Comparison of ENCODE assay signal across 12 cellular contexts in genomic region chr13:67515895-67516294, GRCh38.
DNase-seq lines count a peak whose midpoint lies in the region; ATAC-seq and TF ChIP-seq lines count a peak whose summit lies in the region.
"Had no signal": no experiment of that assay in that cellular context is flagged by ENCODE, and none has a peak within 500 bp of the region (broad histone marks: within the 10 kb centered on the region; RNA-seq: fewer than 3 reads in every experiment).

No MANE protein-coding gene starts in this region.

- DNase-seq in NCI-H2196 (lab: John Stamatoyannopoulos, UW; ENCODE audit: unreplicated experiment) (peak; percentile 1), NCI-H2196 treated with DMSO at 0.1 percent for 48 hours (lab: John Stamatoyannopoulos, UW; ENCODE audit: unreplicated experiment) (no peak), smooth muscle cell of the brain vasculature (ENCODE audit: low read depth, low spot score) (peak; percentile 51), ascending aorta (ENCODE audit: low spot score in 2 of 2) (no peak), GM23338 (ENCODE audit: low spot score) (no peak)
- DNase-seq: ACHN; activated CD4-positive, alpha-beta T cell treated with anti-CD3 and anti-CD28 coated beads, Interleukin-2, amount 10 ng/mL, durations not matched to agents 24 days and 14 days; stimulated activated CD4-positive, alpha-beta T cell treated with anti-CD3 and anti-CD28 coated beads, Interleukin-2, amount 100 ng/mL, for 48 hours had no signal

- H3K4me1 ChIP-seq in OCI-LY3 (ENCODE audit: low read length) (peaks cover 20% of the 10 kb centered on the region), ascending aorta (no peaks in the 10 kb centered on the region), GM23338 (ENCODE audit: insufficient read depth) (peaks cover 29% of the 10 kb centered on the region)

- no peaks in the 10 kb centered on the region for H3K36me3 Mint-ChIP-seq in GM23338 (ENCODE audit: low read depth)

- H4K20me1 ChIP-seq in OCI-LY3 (ENCODE audit: insufficient read depth, low read length), result no peaks in the 10 kb centered on the region
- no peaks in the 10 kb centered on the region for H4K20me1 ChIP-seq in GM23338 (replicated peaks; ENCODE audit: insufficient read depth)

- no peak overlapping the region for H3K4me3 Mint-ChIP-seq in GM23338
- H3K4me3 Mint-ChIP-seq: activated CD4-positive, alpha-beta T cell treated with anti-CD3 and anti-CD28 coated beads, Interleukin-2, amount 10 ng/mL, durations not matched to agents 24 days and 14 days had no signal

- H3K9me3 ChIP-seq in OCI-LY3 (ENCODE audit: insufficient read depth, low read length) (no peaks in the 10 kb centered on the region), ascending aorta (no peaks in the 10 kb centered on the region)

- H3K4me3 ChIP-seq in OCI-LY3 (ENCODE audit: low read length), result peak overlapping the region; percentile 14; the same call in 1 of the 2 replicates
- no peak overlapping the region for H3K4me3 ChIP-seq in ascending aorta
- H3K4me3 ChIP-seq in GM23338, result no peak overlapping the region
- H3K4me3 ChIP-seq: lung had no signal

- H3K9me2 ChIP-seq in GM23338 (ENCODE audit: insufficient read depth), result no peaks in the 10 kb centered on the region

- no peaks in the 10 kb centered on the region for H3K36me3 ChIP-seq in OCI-LY3 (replicated peaks; ENCODE audit: low read depth, low read length)
- H3K36me3 ChIP-seq in ascending aorta, result no peaks in the 10 kb centered on the region
- no peaks in the 10 kb centered on the region for H3K36me3 ChIP-seq in GM23338 (ENCODE audit: insufficient read depth)

- H3K27ac ChIP-seq in OCI-LY3 (ENCODE audit: low read length) (peak overlapping the region; percentile 10), ascending aorta (no peak overlapping the region), GM23338 (ENCODE audit: low read depth) (no peak overlapping the region)

- intact Hi-C loops in ascending aorta (cut with DNase I), result no loop called here

- TF ChIP-seq CTCF in OCI-LY3 (IDR thresholded peaks at IDR 0.05; ENCODE audit: low read depth, low read length), result no peak
- no peak for TF ChIP-seq CTCF in ascending aorta (IDR thresholded peaks at IDR 0.05)
- no peak for TF ChIP-seq CTCF in GM23338 (conservative IDR thresholded peaks at IDR 0.05; ENCODE audit: low read depth in 2 of 2)

- peaks cover 25% of the 10 kb centered on the region for H3K4me1 Mint-ChIP-seq in GM23338
- H3K4me1 Mint-ChIP-seq: activated CD4-positive, alpha-beta T cell treated with anti-CD3 and anti-CD28 coated beads, Interleukin-2, amount 10 ng/mL, durations not matched to agents 24 days and 14 days had no signal

- H3K4me2 ChIP-seq in OCI-LY3 (ENCODE audit: low read length) (peak overlapping the region; percentile 59), GM23338 (no peak overlapping the region)

- H3K27me3 ChIP-seq in OCI-LY3 (ENCODE audit: low read depth, low read length) (no peaks in the 10 kb centered on the region), ascending aorta (no peaks in the 10 kb centered on the region), GM23338 (ENCODE audit: insufficient read depth) (no peaks in the 10 kb centered on the region)

- H3K27ac Mint-ChIP-seq in GM23338, result no peak overlapping the region
- H3K27ac Mint-ChIP-seq: activated CD4-positive, alpha-beta T cell treated with anti-CD3 and anti-CD28 coated beads, Interleukin-2, amount 10 ng/mL, durations not matched to agents 24 days and 14 days had no signal

- no peak overlapping the region for H3K9ac ChIP-seq in OCI-LY3 (ENCODE audit: low read length)

- H3K79me2 ChIP-seq in OCI-LY3 (ENCODE audit: low read length) (no peaks in the 10 kb centered on the region), GM23338 (replicated peaks; ENCODE audit: insufficient read depth) (no peaks in the 10 kb centered on the region)

- H3F3A ChIP-seq in GM23338 (replicated peaks; ENCODE audit: low read depth), result no peaks in the 10 kb centered on the region

- no peak overlapping the region for H2AFZ ChIP-seq in OCI-LY3 (ENCODE audit: low read depth, low read length)
- H2AFZ ChIP-seq in GM23338, result no peak overlapping the region

- H3K27me3 Mint-ChIP-seq in GM23338 (ENCODE audit: insufficient read depth, low read depth, poor library complexity), result no peaks in the 10 kb centered on the region
- H3K27me3 Mint-ChIP-seq: activated CD4-positive, alpha-beta T cell treated with anti-CD3 and anti-CD28 coated beads, Interleukin-2, amount 10 ng/mL, durations not matched to agents 24 days and 14 days had no signal

- H3K9me3 Mint-ChIP-seq in GM23338, result no peaks in the 10 kb centered on the region
- H3K9me3 Mint-ChIP-seq: activated CD4-positive, alpha-beta T cell treated with anti-CD3 and anti-CD28 coated beads, Interleukin-2, amount 10 ng/mL, durations not matched to agents 24 days and 14 days had no signal

- ATAC-seq in HG03097 (IDR thresholded peaks at IDR 0.05; ENCODE audit: low FRiP score, unreplicated experiment) (peak; percentile 94), GM19455 (IDR thresholded peaks at IDR 0.05; ENCODE audit: unreplicated experiment) (no peak), GM23338 (no peak)

TF ChIP-seq in GM23338, 12 proteins besides CTCF, POLR2A, EP300 and RAD21 (continues in another document):
- TF ChIP-seq JUNB (IDR thresholded peaks at IDR 0.05; ENCODE audit: unreplicated experiment), result no peak
- TF ChIP-seq EZH2 (IDR thresholded peaks at IDR 0.05; ENCODE audit: low read depth, unreplicated experiment), result no peak
- no peak for TF ChIP-seq EZH2phosphoT487 (IDR thresholded peaks at IDR 0.05; ENCODE audit: unreplicated experiment)
- no peak for TF ChIP-seq REST (IDR thresholded peaks at IDR 0.05; ENCODE audit: unreplicated experiment)

Comparison
In these comparisons a context has a peak if more than half of its experiments do, and no peak if none do; other contexts are left out.
1. DNase-seq: peak in NCI-H2196 (single experiment) and smooth muscle cell of the brain vasculature (single experiment); none in NCI-H2196 treated with DMSO at 0.1 percent for 48 hours (single experiment), ascending aorta (0 of 2) and GM23338 (single experiment).